29 cellular contexts compared by ENCODE assay signal in genomic region chr16:24005577-24005976, GRCh38.
DNase-seq lines count a peak whose midpoint lies in the region; ATAC-seq and TF ChIP-seq lines count a peak whose summit lies in the region.
"Had no signal": no experiment of that assay in that cellular context is flagged by ENCODE, and none has a peak within 500 bp of the region (broad histone marks: within the 10 kb centered on the region; RNA-seq: fewer than 3 reads in every experiment).

No MANE protein-coding gene starts in this region.

- no peak overlapping the region for H3K4me3 Mint-ChIP-seq in activated naive CD4-positive, alpha-beta T cell treated with anti-CD3 and anti-CD28 coated beads, Interleukin-2, amount 50 U/mL, for 24 hours
- no peak overlapping the region for H3K4me3 Mint-ChIP-seq in effector memory CD8-positive, alpha-beta T cell
- no peak overlapping the region for H3K4me3 Mint-ChIP-seq in Caco-2 (ENCODE audit: unreplicated experiment)
- H3K4me3 Mint-ChIP-seq: activated CD4-positive, alpha-beta memory T cell treated with anti-CD3 and anti-CD28 coated beads, Interleukin-2, amount 10 ng/mL, durations not matched to agents 7 days and 5 days had no signal

- no peak for TF ChIP-seq CTCF in Loucy (conservative IDR thresholded peaks at IDR 0.05; ENCODE audit: low read length)
- TF ChIP-seq CTCF in Caco-2 (IDR thresholded peaks at IDR 0.05; ENCODE audit: insufficient read depth in 1 of 2, low read depth in 1 of 2, low read length in 1 of 2, severe bottlenecking in 1 of 2, unreplicated experiment in 1 of 2), result no peak

- DNase-seq in activated naive CD4-positive, alpha-beta T cell treated with anti-CD3 and anti-CD28 coated beads, Interleukin-2, amount 50 U/mL, for 16 hours, result no peak
- DNase-seq in effector memory CD8-positive, alpha-beta T cell, result no peak
- no peak for DNase-seq in epidermal melanocyte (ENCODE audit: insufficient read length, low spot score)
- DNase-seq in NCI-H226, result no peak
- no peak for DNase-seq in hippocampal formation (lab: John Stamatoyannopoulos, UW)
- DNase-seq in Caco-2, result no peak
- DNase-seq: activated CD4-positive, alpha-beta memory T cell treated with anti-CD3 and anti-CD28 coated beads, Interleukin-2, amount 10 ng/mL, durations not matched to agents 7 days and 5 days; activated CD4-positive, CD25-positive, alpha-beta regulatory T cell treated with anti-CD3 and anti-CD28 coated beads, Interleukin-2, amount 50 U/mL, for 72 hours; amygdala; Calu3; effector memory CD4-positive, alpha-beta T cell; foreskin fibroblast; HCEC 1CT; heart left ventricle; NCI-H1436 treated with DMSO at 0.1 percent for 48 hours; NCI-H2107; NCI-H446 treated with DMSO at 0.1 percent for 48 hours; posterior cingulate gyrus; right cardiac atrium; RPMI8226; stimulated activated CD4-positive, alpha-beta T cell treated with anti-CD3 and anti-CD28 coated beads, Interleukin-4, amount 100 ng/mL, for 24 hours; T-helper 1 cell; uterus had no signal

- CTCF ChIA-PET in Caco-2 (lab: Charles Lee), result no interaction called here

- H3K4me2 ChIP-seq in Loucy (ENCODE audit: low read depth, low read length, poor library complexity, severe bottlenecking), result peak overlapping the region; percentile 39
- H3K4me2 ChIP-seq: KMS-11 had no signal

- H3K9ac ChIP-seq in Loucy (ENCODE audit: low read depth, low read length, poor library complexity, severe bottlenecking), result no peak overlapping the region
- H3K9ac ChIP-seq: KMS-11 had no signal

- intact Hi-C loops in Caco-2 (cut with micrococcal nuclease; ENCODE audit: unreplicated experiment), result no loop called here

- H3K27me3 ChIP-seq in Loucy (ENCODE audit: insufficient read depth, low read length, poor library complexity, severe bottlenecking) (no peaks in the 10 kb centered on the region), Caco-2 (replicated peaks; ENCODE audit: control insufficient read depth, insufficient read depth, low read length) (no peaks in the 10 kb centered on the region)
- H3K27me3 ChIP-seq: SJSA1, uterus had no signal

- H3K4me1 ChIP-seq in Loucy (ENCODE audit: insufficient read depth, low read length, poor library complexity, severe bottlenecking) (peaks cover 72% of the 10 kb centered on the region), Caco-2 (no peaks in the 10 kb centered on the region)
- H3K4me1 ChIP-seq: SJSA1, uterus had no signal

- peaks cover 10% of the 10 kb centered on the region for H3K36me3 Mint-ChIP-seq in activated naive CD4-positive, alpha-beta T cell treated with anti-CD3 and anti-CD28 coated beads, Interleukin-2, amount 50 U/mL, for 24 hours
- peaks cover 18% of the 10 kb centered on the region for H3K36me3 Mint-ChIP-seq in effector memory CD8-positive, alpha-beta T cell (ENCODE audit: insufficient read depth)
- no peaks in the 10 kb centered on the region for H3K36me3 Mint-ChIP-seq in Caco-2 (ENCODE audit: insufficient read depth, unreplicated experiment)

- ATAC-seq in effector memory CD8-positive, alpha-beta T cell (replicated peaks), result no peak
- ATAC-seq: esophagus mucosa, heart left ventricle, right cardiac atrium had no signal

- H3F3A ChIP-seq in Loucy (ENCODE audit: low read depth), result no peaks in the 10 kb centered on the region

- H3K4me1 Mint-ChIP-seq in activated naive CD4-positive, alpha-beta T cell treated with anti-CD3 and anti-CD28 coated beads, Interleukin-2, amount 50 U/mL, for 24 hours, result peaks cover 48% of the 10 kb centered on the region
- peaks cover 30 to 53% of the 10 kb centered on the region in 2 donors for H3K4me1 Mint-ChIP-seq in effector memory CD8-positive, alpha-beta T cell (ENCODE audit: low read depth in 2 of 2)
- H3K4me1 Mint-ChIP-seq in Caco-2 (ENCODE audit: low read depth, unreplicated experiment), result no peaks in the 10 kb centered on the region

- no TSS peak for BruUV-seq in Caco-2 (replicated peaks; lab: Mats Ljungman, UMichigan)

- H3K27me3 Mint-ChIP-seq in activated naive CD4-positive, alpha-beta T cell treated with anti-CD3 and anti-CD28 coated beads, Interleukin-2, amount 50 U/mL, for 24 hours, result no peaks in the 10 kb centered on the region
- H3K27me3 Mint-ChIP-seq in effector memory CD8-positive, alpha-beta T cell, result no peaks in the 10 kb centered on the region
- peaks cover 8% of the 10 kb centered on the region for H3K27me3 Mint-ChIP-seq in Caco-2 (ENCODE audit: insufficient read depth, unreplicated experiment)
- H3K27me3 Mint-ChIP-seq: activated CD4-positive, alpha-beta memory T cell treated with anti-CD3 and anti-CD28 coated beads, Interleukin-2, amount 10 ng/mL, durations not matched to agents 7 days and 5 days had no signal

- H3K36me3 ChIP-seq in Loucy (ENCODE audit: insufficient read depth, low read length) (peaks cover 8% of the 10 kb centered on the region; the same call in 1 of the 2 replicates), Caco-2 (ENCODE audit: control insufficient read depth, insufficient read depth, low read length) (no peaks in the 10 kb centered on the region)
- H3K36me3 ChIP-seq: heart left ventricle, SJSA1, thoracic aorta, uterus had no signal

- H3K4me3 ChIP-seq in Loucy (ENCODE audit: low read length, poor library complexity, severe bottlenecking), result peak overlapping the region; percentile 26
- no peak overlapping the region for H3K4me3 ChIP-seq in Caco-2 (ENCODE audit: low read depth, low read length)
- H3K4me3 ChIP-seq: heart left ventricle, SJSA1, thoracic aorta, uterus had no signal

- H3K79me2 ChIP-seq in Loucy (ENCODE audit: insufficient read depth, low read length), result peaks cover 18% of the 10 kb centered on the region; the same call in 1 of the 2 replicates

- no peaks in the 10 kb centered on the region for H4K20me1 ChIP-seq in Loucy (ENCODE audit: insufficient read depth, low read length, poor library complexity, severe bottlenecking)

- no peaks in the 10 kb centered on the region for H3K9me2 ChIP-seq in Loucy (replicated peaks; ENCODE audit: low read depth, low read length)

- H3K9me3 Mint-ChIP-seq in activated naive CD4-positive, alpha-beta T cell treated with anti-CD3 and anti-CD28 coated beads, Interleukin-2, amount 50 U/mL, for 24 hours, result no peaks in the 10 kb centered on the region
- no peaks in the 10 kb centered on the region for H3K9me3 Mint-ChIP-seq in effector memory CD8-positive, alpha-beta T cell
- H3K9me3 Mint-ChIP-seq in Caco-2 (ENCODE audit: unreplicated experiment), result no peaks in the 10 kb centered on the region
- H3K9me3 Mint-ChIP-seq: activated CD4-positive, alpha-beta memory T cell treated with anti-CD3 and anti-CD28 coated beads, Interleukin-2, amount 10 ng/mL, durations not matched to agents 7 days and 5 days had no signal

- POLR2A ChIA-PET in Caco-2 (lab: Charles Lee), result no interaction called here

- no peaks in the 10 kb centered on the region for H3K9me3 ChIP-seq in Loucy (ENCODE audit: insufficient read depth, low read depth, low read length)
- no peaks in the 10 kb centered on the region for H3K9me3 ChIP-seq in Caco-2
- H3K9me3 ChIP-seq: heart left ventricle, SJSA1, thoracic aorta, uterus had no signal

- peak overlapping the region; percentile 90 for H3K27ac Mint-ChIP-seq in activated naive CD4-positive, alpha-beta T cell treated with anti-CD3 and anti-CD28 coated beads, Interleukin-2, amount 50 U/mL, for 24 hours
- H3K27ac Mint-ChIP-seq in effector memory CD8-positive, alpha-beta T cell, result peak overlapping the region; percentile 2 to 17
- no peak overlapping the region for H3K27ac Mint-ChIP-seq in Caco-2 (ENCODE audit: unreplicated experiment)
- H3K27ac Mint-ChIP-seq: activated CD4-positive, alpha-beta memory T cell treated with anti-CD3 and anti-CD28 coated beads, Interleukin-2, amount 10 ng/mL, durations not matched to agents 7 days and 5 days had no signal

- H2AFZ ChIP-seq in Loucy (ENCODE audit: low read length), result no peak overlapping the region
